ENCODE assay signal across 13 cellular contexts in genomic region chr12:124497039-124497438, GRCh38.
DNase-seq lines count a peak whose midpoint lies in the region; ATAC-seq and TF ChIP-seq lines count a peak whose summit lies in the region.
"Had no signal": no experiment of that assay in that cellular context is flagged by ENCODE, and none has a peak within 500 bp of the region (broad histone marks: within the 10 kb centered on the region; RNA-seq: fewer than 3 reads in every experiment).

No MANE protein-coding gene starts in this region.

- peaks cover 95 to 100% (median 100%) of the 10 kb centered on the region in 10 experiments for H3K4me1 ChIP-seq in BLaER1 treated with 17β-estradiol and CSF1 and Interleukin-3, amounts not matched to agents 10 nM and 100 nM
- peaks cover 0 to 79% (median 66%) of the 10 kb centered on the region in 4 donors for H3K4me1 ChIP-seq in sigmoid colon

- TF ChIP-seq EP300 in sigmoid colon (IDR thresholded peaks at IDR 0.05) = no peak

- no peaks in the 10 kb centered on the region for H3K27me3 ChIP-seq in BLaER1 treated with 17β-estradiol and CSF1 and Interleukin-3, amounts not matched to agents 10 nM and 100 nM
- H3K27me3 ChIP-seq in sigmoid colon = no peaks in the 10 kb centered on the region

- H3K27ac ChIP-seq in BLaER1 treated with 17β-estradiol and CSF1 and Interleukin-3, amounts not matched to agents 10 nM and 100 nM = no peak overlapping the region
- peak overlapping the region; percentile 67 to 81 (median 75) for H3K27ac ChIP-seq in sigmoid colon

- peaks cover 18 to 48% (median 31%) of the 10 kb centered on the region in 11 experiments; a peak in 21 of 22 replicates for H3K36me3 ChIP-seq in BLaER1 treated with 17β-estradiol and CSF1 and Interleukin-3, amounts not matched to agents 10 nM and 100 nM
- H3K36me3 ChIP-seq in sigmoid colon = peaks cover 0 to 20% (median 7%) of the 10 kb centered on the region in 4 donors

- H3K9ac ChIP-seq in BLaER1 treated with 17β-estradiol and CSF1 and Interleukin-3, amounts not matched to agents 10 nM and 100 nM = peak overlapping the region in 2 of 11 experiments; percentile 17 to 18; a peak in 1 of 22 replicates

- 79 to 87% methylated on average over 13 of the region's 13 CpGs for WGBS in sigmoid colon, 2 donors

- TF ChIP-seq CTCF in foreskin fibroblast (IDR thresholded peaks at IDR 0.05; ENCODE audit: low read depth, low read length) = no peak
- no peak for TF ChIP-seq CTCF in sigmoid colon (IDR thresholded peaks at IDR 0.05)

- ATAC-seq in HG02642 (IDR thresholded peaks at IDR 0.05; ENCODE audit: poor library complexity, unreplicated experiment) = no peak
- ATAC-seq in HG03520 (IDR thresholded peaks at IDR 0.05; ENCODE audit: unreplicated experiment) = no peak

- H3K4me3 ChIP-seq in BLaER1 treated with 17β-estradiol and CSF1 and Interleukin-3, amounts not matched to agents 10 nM and 100 nM = no peak overlapping the region
- H3K4me3 ChIP-seq in foreskin fibroblast (ENCODE audit: low read depth in 1 of 2, low read length in 2 of 2) (no peak overlapping the region), sigmoid colon (no peak overlapping the region)

- DNase-seq in amniotic epithelial cell (ENCODE audit: low read depth) (peak; percentile 88), foreskin fibroblast (peak; percentile 72 to 75), sigmoid colon (no peak), KG1 (lab: John Stamatoyannopoulos, UW) (no peak), NCI-H526 treated with DMSO at 0.1 percent for 48 hours (lab: John Stamatoyannopoulos, UW) (no peak)
- DNase-seq: activated CD8-positive, alpha-beta memory T cell treated with anti-CD3 and anti-CD28 coated beads, Interleukin-2, amount 50 U/mL, for 48 hours; naive B cell; NCI-H187; stimulated activated naive CD4-positive, alpha-beta T cell treated with Interleukin-2 at 50 U/mL for 16 hours; T-helper 9 cell had no signal

- peak overlapping the region; percentile 71 to 86 (median 75) for H3K4me2 ChIP-seq in BLaER1 treated with 17β-estradiol and CSF1 and Interleukin-3, amounts not matched to agents 10 nM and 100 nM

- intact Hi-C loops in sigmoid colon (cut with DNase I) = no loop called here

- H3K9me3 ChIP-seq in BLaER1 treated with 17β-estradiol and CSF1 and Interleukin-3, amounts not matched to agents 10 nM and 100 nM (replicated peaks in 1 of 11) = no peaks in the 10 kb centered on the region
- no peaks in the 10 kb centered on the region for H3K9me3 ChIP-seq in sigmoid colon

- peaks cover 100% of the 10 kb centered on the region in 11 experiments for H4K20me1 ChIP-seq in BLaER1 treated with 17β-estradiol and CSF1 and Interleukin-3, amounts not matched to agents 10 nM and 100 nM

- TF ChIP-seq POLR2A in sigmoid colon (IDR thresholded peaks at IDR 0.05) = no peak

Comparison
In these comparisons a context has a peak if more than half of its experiments do, and no peak if none do; other contexts are left out.
1. H3K27ac ChIP-seq: peak in sigmoid colon (4 of 4); none in BLaER1 treated with 17β-estradiol and CSF1 and Interleukin-3, amounts not matched to agents 10 nM and 100 nM (0 of 11).
2. DNase-seq: peak in amniotic epithelial cell (single experiment) and foreskin fibroblast (2 of 2); none in sigmoid colon (single experiment), KG1 (single experiment) and NCI-H526 treated with DMSO at 0.1 percent for 48 hours (single experiment).